In genomic region chr17:74177018-74177450, GRCh38 we compare ENCODE assay signal across 1 cellular context.
TF ChIP-seq lines count a peak whose summit lies in the region.

No MANE protein-coding gene starts in this region.

TF ChIP-seq in IMR-90, 13 proteins besides CTCF, POLR2A, EP300 and RAD21 (continued from another document):
- no peak for TF ChIP-seq RCOR1 (IDR thresholded peaks at IDR 0.05; ENCODE audit: insufficient replicate concordance, low read length)
